Comparison of ENCODE assay signal across 8 cellular contexts in the genomic region with DNA sequence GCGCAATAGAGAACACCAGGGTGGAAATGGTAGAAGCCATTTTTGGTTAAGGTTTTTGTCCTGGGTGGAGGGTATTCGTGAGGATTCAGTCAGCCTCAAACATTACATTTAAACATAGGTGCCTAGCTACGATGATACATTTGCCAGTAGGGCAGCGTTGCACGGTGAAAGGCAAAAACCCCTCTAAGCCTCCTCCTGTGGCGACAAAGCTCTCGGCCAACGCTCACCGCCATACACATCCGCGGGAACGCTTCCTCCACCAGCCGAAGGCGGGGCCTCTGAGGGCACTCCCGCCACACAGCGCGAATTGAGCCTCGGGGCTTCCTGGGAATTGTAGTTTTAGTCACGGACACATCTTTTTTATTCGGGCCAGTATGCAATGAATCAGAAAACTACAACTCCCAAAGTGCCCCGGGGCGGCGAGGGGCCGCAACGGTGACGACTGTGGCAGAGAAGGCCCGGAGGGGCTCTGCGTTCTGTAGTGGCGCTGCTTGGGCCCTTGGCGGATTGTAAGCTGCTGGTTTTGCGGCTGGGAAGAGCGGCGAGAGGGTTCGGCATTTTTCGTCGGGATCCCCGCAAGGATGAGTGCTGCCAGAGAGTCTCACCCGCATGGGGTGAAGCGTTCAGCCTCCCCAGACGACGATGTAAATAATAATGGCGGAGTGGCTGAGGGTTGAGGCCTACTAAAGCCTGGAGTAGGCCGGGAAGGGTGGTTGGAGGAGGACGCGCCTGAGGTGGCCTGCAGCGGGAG. TPM values are rescaled to one million over a fixed set of nuclear protein-coding genes. Genes with fewer than 3 reads are reported as not detected.
A peak's percentile ranks its signal among the peaks of the same experiment; 100 is the strongest.
DNase-seq lines count a peak whose midpoint lies in the region; ATAC-seq and TF ChIP-seq lines count a peak whose summit lies in the region.

Gene C11orf58 (plus strand): TSS at position 450 of the 751 bp plus-strand sequence. CDS start 132 bp downstream, at position 582.

- H3K4me1 ChIP-seq in prostate gland (replicated peaks) (no peaks in the 10 kb centered on the region), urinary bladder (ENCODE audit: insufficient read depth) (peaks cover 1% of the 10 kb centered on the region)

- H3K27me3 ChIP-seq in prostate gland (replicated peaks; ENCODE audit: insufficient read depth) = no peaks in the 10 kb centered on the region

- peak in 1 of 4 experiments; percentile 11 for TF ChIP-seq CTCF in prostate gland (IDR thresholded peaks at IDR 0.05)

- ATAC-seq in GM18498 (IDR thresholded peaks at IDR 0.05; ENCODE audit: unreplicated experiment) (peak; percentile 97), HG02938 (IDR thresholded peaks at IDR 0.05; ENCODE audit: unreplicated experiment) (peak; percentile 98), left ventricle myocardium superior (peak; percentile 97)

- H3K9me3 ChIP-seq in prostate gland = no peaks in the 10 kb centered on the region

- TF ChIP-seq POLR2A in prostate gland (IDR thresholded peaks at IDR 0.05) = peak; percentile 91

- intact Hi-C loops in left ventricle myocardium superior (cut with micrococcal nuclease) (no loop called here), prostate gland (cut with DNase I) (loop anchor here (5.0 kb wide), 1 partner anchor 339 kb away; the partner anchor contains the start of gene RPS13)

- DNase-seq in NCI-H187 (lab: John Stamatoyannopoulos, UW) = peak; percentile 93 to 96
- DNase-seq in T-helper 2 cell = peak; percentile 79 to 97 (median 93)
- DNase-seq in left ventricle myocardium superior = peak; percentile 95
- DNase-seq in prostate gland (ENCODE audit: low spot score) = peak; percentile 98

- H3K36me3 ChIP-seq in prostate gland (no peaks in the 10 kb centered on the region), urinary bladder (ENCODE audit: insufficient read depth) (no peaks in the 10 kb centered on the region)

- H3K4me3 ChIP-seq in prostate gland (peak within 1 kb of the TSS; percentile 73 to 80), urinary bladder (ENCODE audit: low read depth, low read length) (peak within 1 kb of the TSS; percentile 86)

- peak within 1 kb of the TSS; percentile 96 for H3K27ac ChIP-seq in angular gyrus (ENCODE audit: low read depth, low read length)
- H3K27ac ChIP-seq in prostate gland = peak within 1 kb of the TSS; percentile 93 to 95
- peak within 1 kb of the TSS; percentile 96 for H3K27ac ChIP-seq in urinary bladder (ENCODE audit: low read depth)

- under 1% methylated on average over 46 of the region's 46 CpGs for WGBS in prostate gland
- under 1% methylated on average over 46 of the region's 46 CpGs for WGBS in urinary bladder

RNA-seq across cellular contexts. Expression of gene C11orf58, which starts in this region (rescaled TPM):
- 112 TPM for total RNA-seq in left ventricle myocardium superior
- 100 to 1,000 TPM; 128 to 171 TPM for total RNA-seq in prostate gland
- total RNA-seq in urinary bladder = 217 TPM
- polyA plus RNA-seq in urinary bladder = 154 TPM

Comparison
In these comparisons a context has a peak if more than half of its experiments do, and no peak if none do; other contexts are left out.
1. Peak in every context shown above with its lines: DNase-seq, ATAC-seq, H3K4me3 ChIP-seq and H3K27ac ChIP-seq.